11 cellular contexts compared by ENCODE assay signal in genomic region chr13:99196466-99197256, GRCh38. TPM values are rescaled to one million over a fixed set of nuclear protein-coding genes. Genes with fewer than 3 reads are reported as not detected.
DNase-seq lines count a peak whose midpoint lies in the region; ATAC-seq and TF ChIP-seq lines count a peak whose summit lies in the region.
"Had no signal": no experiment of that assay in that cellular context is flagged by ENCODE, and none has a peak within 500 bp of the region (broad histone marks: within the 10 kb centered on the region; RNA-seq: fewer than 3 reads in every experiment).

No MANE protein-coding gene starts in this region.

- no peak overlapping the region for H2AFZ ChIP-seq in Loucy (ENCODE audit: low read length)

- peaks cover 12% of the 10 kb centered on the region for H3K4me1 Mint-ChIP-seq in neural crest cell

- H3K4me2 ChIP-seq in Loucy (ENCODE audit: low read depth, low read length, poor library complexity, severe bottlenecking): no peak overlapping the region

- H3K27me3 Mint-ChIP-seq in neural crest cell (ENCODE audit: low read depth): no peaks in the 10 kb centered on the region

- H3K36me3 ChIP-seq in Loucy (ENCODE audit: insufficient read depth, low read length) (no peaks in the 10 kb centered on the region), brain microvascular endothelial cell (replicated peaks) (no peaks in the 10 kb centered on the region), heart left ventricle (no peaks in the 10 kb centered on the region)

- H3K4me3 ChIP-seq in Loucy (ENCODE audit: low read length, poor library complexity, severe bottlenecking): no peak overlapping the region
- H3K4me3 ChIP-seq in brain microvascular endothelial cell (ENCODE audit: low read depth, low read length): no peak overlapping the region
- no peak overlapping the region for H3K4me3 ChIP-seq in heart left ventricle

- peaks cover 3% of the 10 kb centered on the region for H4K20me1 ChIP-seq in Loucy (ENCODE audit: insufficient read depth, low read length, poor library complexity, severe bottlenecking)

- no peaks in the 10 kb centered on the region for H3K36me3 Mint-ChIP-seq in neural crest cell (ENCODE audit: low read depth)

- peaks cover 27% of the 10 kb centered on the region for H3K79me2 ChIP-seq in Loucy (ENCODE audit: insufficient read depth, low read length)

- in situ Hi-C loops in brain microvascular endothelial cell (cut with HindIII; ENCODE audit: low pct_ligation_motif_present, low sequenced_read_pairs): no loop called here

- ATAC-seq in heart left ventricle (no peak), HG02678 (IDR thresholded peaks at IDR 0.05; ENCODE audit: unreplicated experiment) (no peak), GM21825 (IDR thresholded peaks at IDR 0.05; ENCODE audit: unreplicated experiment) (no peak)

- H3K27ac ChIP-seq in brain microvascular endothelial cell (no peak overlapping the region), heart left ventricle (no peak overlapping the region)

- H3K9me2 ChIP-seq in Loucy (replicated peaks; ENCODE audit: low read depth, low read length): no peaks in the 10 kb centered on the region

- H3K4me1 ChIP-seq in Loucy (ENCODE audit: insufficient read depth, low read length, poor library complexity, severe bottlenecking) (peaks cover 9% of the 10 kb centered on the region), heart left ventricle (peaks cover 0 to 10% (median 4%) of the 10 kb centered on the region in 12 donors)

- H3K4me3 Mint-ChIP-seq in neural crest cell: peak overlapping the region; percentile 8

- TF ChIP-seq CTCF in Loucy (conservative IDR thresholded peaks at IDR 0.05; ENCODE audit: low read length): peak; percentile 58
- TF ChIP-seq CTCF in brain microvascular endothelial cell (IDR thresholded peaks at IDR 0.05; ENCODE audit: low read depth, low read length, missing control alignments): peak; percentile 27
- peak; percentile 42 for TF ChIP-seq CTCF in neural crest cell (conservative IDR thresholded peaks at IDR 0.05)
- TF ChIP-seq CTCF in heart left ventricle (IDR thresholded peaks at IDR 0.05): peak in 1 of 12 donors; percentile 15

- no peaks in the 10 kb centered on the region for H3F3A ChIP-seq in Loucy (ENCODE audit: low read depth)

- peaks cover 6% of the 10 kb centered on the region for H3K27me3 ChIP-seq in Loucy (ENCODE audit: insufficient read depth, low read length, poor library complexity, severe bottlenecking)
- no peaks in the 10 kb centered on the region for H3K27me3 ChIP-seq in brain microvascular endothelial cell (replicated peaks)
- no peaks in the 10 kb centered on the region for H3K27me3 ChIP-seq in heart left ventricle

- DNase-seq in DMS 273 (lab: John Stamatoyannopoulos, UW; ENCODE audit: unreplicated experiment) (peak; percentile 4), DMS 273 treated with DMSO at 0.1 percent for 48 hours (lab: John Stamatoyannopoulos, UW) (no peak), brain microvascular endothelial cell (no peak), neural crest cell (ENCODE audit: low read depth, low spot score) (no peak), heart left ventricle (no peak)
- DNase-seq: 8988T, foreskin melanocyte, NCI-H146 had no signal

- no peak overlapping the region for H3K9ac ChIP-seq in Loucy (ENCODE audit: low read depth, low read length, poor library complexity, severe bottlenecking)

- intact Hi-C loops in heart left ventricle (cut with DNase I): loop anchor here in 1 of 10 donors (5.0 kb wide), 1 partner anchor 71 kb away; no protein-coding TSS in a partner anchor

- H3K9me3 ChIP-seq in Loucy (ENCODE audit: insufficient read depth, low read depth, low read length) (no peaks in the 10 kb centered on the region), heart left ventricle (no peaks in the 10 kb centered on the region)

- TF ChIP-seq POLR2A in heart left ventricle (IDR thresholded peaks at IDR 0.05): no peak

- peak overlapping the region; percentile 28 for H3K27ac Mint-ChIP-seq in neural crest cell (ENCODE audit: unreplicated experiment)

- 83 to 88% (median 85%) methylated on average over 5 of the region's 5 CpGs for WGBS in heart left ventricle, 4 donors

- no peaks in the 10 kb centered on the region for H3K9me3 Mint-ChIP-seq in neural crest cell

RNA-seq across cellular contexts. Expression of gene UBAC2, which starts 4.0 kb away (rescaled TPM):
- 58.8 and 59.8 TPM in 2 replicates for total RNA-seq in neural crest cell
- total RNA-seq in heart left ventricle: 10 to 100 TPM; 32.6 to 55.5 (median 48.5) TPM
- 10 to 100 TPM; 38.8 to 66.9 TPM for polyA plus RNA-seq in heart left ventricle
